In genomic region chr16:30445408-30446202, GRCh38 we compare ENCODE assay signal across 8 cellular contexts. TPM values are rescaled to one million over a fixed set of nuclear protein-coding genes. Genes with fewer than 3 reads are reported as not detected.
DNase-seq lines count a peak whose midpoint lies in the region; ATAC-seq, FAIRE-seq and TF ChIP-seq lines count a peak whose summit lies in the region.

A gene with protein sequence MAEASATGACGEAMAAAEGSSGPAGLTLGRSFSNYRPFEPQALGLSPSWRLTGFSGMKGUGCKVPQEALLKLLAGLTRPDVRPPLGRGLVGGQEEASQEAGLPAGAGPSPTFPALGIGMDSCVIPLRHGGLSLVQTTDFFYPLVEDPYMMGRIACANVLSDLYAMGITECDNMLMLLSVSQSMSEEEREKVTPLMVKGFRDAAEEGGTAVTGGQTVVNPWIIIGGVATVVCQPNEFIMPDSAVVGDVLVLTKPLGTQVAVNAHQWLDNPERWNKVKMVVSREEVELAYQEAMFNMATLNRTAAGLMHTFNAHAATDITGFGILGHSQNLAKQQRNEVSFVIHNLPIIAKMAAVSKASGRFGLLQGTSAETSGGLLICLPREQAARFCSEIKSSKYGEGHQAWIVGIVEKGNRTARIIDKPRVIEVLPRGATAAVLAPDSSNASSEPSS (minus strand): TSS chr16:30445874. CDS start chr16:30445727, 147 bp downstream.

- TF ChIP-seq CTCF in uterus (IDR thresholded peaks at IDR 0.05) = peak; percentile 24 to 50 (median 31)

- H3K27me3 ChIP-seq in right cardiac atrium (ENCODE audit: control insufficient read depth, insufficient read depth) = no peaks in the 10 kb centered on the region
- no peaks in the 10 kb centered on the region for H3K27me3 ChIP-seq in uterus

- no peaks in the 10 kb centered on the region for H3K27me3 Mint-ChIP-seq in T-helper 17 cell

- under 1% methylated on average over 59 of the region's 59 CpGs for WGBS in right cardiac atrium

- intact Hi-C loops in right cardiac atrium (cut with DNase I) (loop anchor here (10.0 kb wide), 4 partner anchors 79 to 169 kb away; partner anchors contain the start of genes ZNF689 (in 1 of the 4), ZNF747 (in 1 of the 4) and ZNF768 (in 1 of the 4)), uterus (cut with DNase I; ENCODE audit: low total_unique reads) (no loop called here)

- H3K27ac ChIP-seq in angular gyrus (ENCODE audit: low read depth, low read length) (peak within 1 kb of the TSS; percentile 90), right cardiac atrium (ENCODE audit: low read length) (peak within 1 kb of the TSS; percentile 93), uterus (peak within 1 kb of the TSS; percentile 92 to 93)

- H3K36me3 Mint-ChIP-seq in T-helper 17 cell (ENCODE audit: low read depth) = no peaks in the 10 kb centered on the region

- peak; percentile 79 for FAIRE-seq in GM12891 (lab: Jason Lieb, UNC)

- H3K4me3 ChIP-seq in right cardiac atrium (ENCODE audit: low read length) (peak within 1 kb of the TSS; percentile 93), uterus (peak within 1 kb of the TSS; percentile 91 to 96)

- TF ChIP-seq POLR2A in GM12891 (IDR thresholded peaks at IDR 0.05; ENCODE audit: low read depth, low read length) = peak; percentile 91
- peak; percentile 65 to 93 for TF ChIP-seq POLR2A in uterus (IDR thresholded peaks at IDR 0.05)

- peak; percentile 68 for ATAC-seq in HG02840 (IDR thresholded peaks at IDR 0.05; ENCODE audit: low FRiP score, unreplicated experiment)
- ATAC-seq in T-helper 17 cell = peak; percentile 97
- ATAC-seq in right cardiac atrium = peak; percentile 97

- peak within 1 kb of the TSS; percentile 46 for H3K27ac Mint-ChIP-seq in T-helper 17 cell

- H3K4me1 ChIP-seq in right cardiac atrium (ENCODE audit: control insufficient read depth, insufficient read depth, low read length) = peaks cover 2% of the 10 kb centered on the region
- no peaks in the 10 kb centered on the region for H3K4me1 ChIP-seq in uterus

- H3K4me3 Mint-ChIP-seq in T-helper 17 cell = peak within 1 kb of the TSS; percentile 91

- no peaks in the 10 kb centered on the region for H3K9me3 ChIP-seq in T-helper 17 cell (ENCODE audit: control insufficient read depth, low read length, poor library complexity, severe bottlenecking)
- no peaks in the 10 kb centered on the region for H3K9me3 ChIP-seq in right cardiac atrium (ENCODE audit: control insufficient read depth, low read length)
- no peaks in the 10 kb centered on the region for H3K9me3 ChIP-seq in uterus

- peak; percentile 86 for DNase-seq in GM12891 (ENCODE audit: insufficient read length, low spot score)
- peak; percentile 82 for DNase-seq in NCI-H1694 treated with DMSO at 0.1 percent for 48 hours (lab: John Stamatoyannopoulos, UW)
- peak; percentile 79 to 94 (median 90) for DNase-seq in T-helper 17 cell
- peak; percentile 97 to 100 (median 99) for DNase-seq in right cardiac atrium
- DNase-seq in pulmonary artery endothelial cell (ENCODE audit: low read depth, low spot score) = peak; percentile 93
- DNase-seq in uterus = peak; percentile 98 to 100

- no peaks in the 10 kb centered on the region for H3K36me3 ChIP-seq in uterus

- peaks cover 25% of the 10 kb centered on the region for H3K4me1 Mint-ChIP-seq in T-helper 17 cell

TF ChIP-seq in GM12891, 5 proteins besides CTCF, POLR2A, EP300 and RAD21:
- TF ChIP-seq POU2F2 (IDR thresholded peaks at IDR 0.05; ENCODE audit: low read depth, low read length) (0 out of 2 replicates have a peak, but pooled peaks have one; percentile 53), PAX5 (IDR thresholded peaks at IDR 0.05; ENCODE audit: insufficient read depth, low read length, severe bottlenecking) (no peak), TAF1 (IDR thresholded peaks at IDR 0.05; ENCODE audit: low read depth, low read length) (peak; percentile 78; the same call in 1 of the 2 replicates), SPI1 (IDR thresholded peaks at IDR 0.05; ENCODE audit: low read depth, low read length) (no peak), POLR2AphosphoS5 (IDR thresholded peaks at IDR 0.05; ENCODE audit: low read depth, low read length) (peak; percentile 95)

RNA-seq across cellular contexts. Expression of the gene that starts here (rescaled TPM):
- polyA plus RNA-seq in GM12891 (2012; ENCODE audit: low read depth, missing spikeins) = 56.5 TPM
- total RNA-seq in T-helper 17 cell = 10 to 100 TPM; 18.3 to 21.4 TPM
- total RNA-seq in right cardiac atrium = 10 to 100 TPM; 34.8 to 41.1 (median 36.4) TPM
- polyA plus RNA-seq in right cardiac atrium = 29.4 TPM
- total RNA-seq in pulmonary artery endothelial cell = 16.6 and 18.3 TPM in 2 replicates
- 10 to 100 TPM; 13.6 to 30.9 (median 17.1) TPM for total RNA-seq in uterus

Comparison
In these comparisons a context has a peak if more than half of its experiments do, and no peak if none do; other contexts are left out.
1. Peak in every context shown above with its lines: DNase-seq, ATAC-seq, H3K4me3 ChIP-seq and H3K27ac ChIP-seq.